ENCODE assay signal across 12 cellular contexts in genomic region chr6:154292855-154293519, GRCh38.
A peak's percentile ranks its signal among the peaks of the same experiment; 100 is the strongest.
DNase-seq lines count a peak whose midpoint lies in the region; ATAC-seq and TF ChIP-seq lines count a peak whose summit lies in the region.
"Had no signal": no experiment of that assay in that cellular context is flagged by ENCODE, and none has a peak within 500 bp of the region (broad histone marks: within the 10 kb centered on the region; RNA-seq: fewer than 3 reads in every experiment).

No MANE protein-coding gene starts in this region.

- POLR2A ChIA-PET in A673 (lab: Charles Lee; ENCODE audit: low non-redundant PET) (no interaction called here), HEK293 (lab: Yijun Ruan, JAX) (no interaction called here)

- H3K27ac ChIP-seq in A673 (ENCODE audit: low read depth, low read length, poor library complexity, severe bottlenecking) (no peak overlapping the region), HEK293 (ENCODE audit: extremely low read depth, low read depth, low read length) (no peak overlapping the region)

- CTCF ChIA-PET in A673 (lab: Charles Lee) (no interaction called here), HEK293 (lab: Yijun Ruan, JAX) (interaction anchor here (0.6 to 1.5 kb wide), 4 partner anchors 16 to 212 kb away, joined by 3 to 6 read pairs (median 4); no protein-coding TSS in a partner anchor)

- in situ Hi-C loops in astrocyte of the spinal cord (cut with HindIII; ENCODE audit: low sequenced_read_pairs): no loop called here

- TF ChIP-seq CTCF in A673 (conservative IDR thresholded peaks at IDR 0.05; ENCODE audit: low read depth, low read length) (no peak), HEK293 (tag by site-specific recombination; IDR thresholded peaks at IDR 0.05) (no peak), astrocyte of the spinal cord (IDR thresholded peaks at IDR 0.05; ENCODE audit: low read depth, low read length) (no peak)

- H3K9me3 ChIP-seq in A673 (ENCODE audit: low read depth, low read length, poor library complexity, severe bottlenecking) (no peaks in the 10 kb centered on the region), HEK293 (ENCODE audit: control insufficient read depth, insufficient read depth, low read depth, low read length) (no peaks in the 10 kb centered on the region)

- intact Hi-C loops in A673 (cut with micrococcal nuclease; ENCODE audit: unreplicated experiment): no loop called here
- intact Hi-C loops in left colon (cut with DNase I, micrococcal nuclease): no loop called here

- ATAC-seq in left colon (peak; percentile 36), HG02759 (IDR thresholded peaks at IDR 0.05; ENCODE audit: unreplicated experiment) (no peak), GM18519 (IDR thresholded peaks at IDR 0.05; ENCODE audit: low FRiP score, unreplicated experiment) (no peak)
- ATAC-seq: activated naive CD4-positive, alpha-beta T cell treated with anti-CD3 and anti-CD28 coated beads, Interleukin-2, amount 50 U/mL, for 72 hours; stimulated activated effector memory CD8-positive, alpha-beta T cell treated with anti-CD3 and anti-CD28 coated beads, Interleukin-12 subunit alpha, Interleukin-12 subunit beta, amount 100 ng/mL, for 72 hours had no signal

- no TSS peak for BruUV-seq in A673 (replicated peaks; lab: Mats Ljungman, UMichigan)

- H3K27me3 ChIP-seq in A673 (replicated peaks; ENCODE audit: insufficient read depth, low read depth, low read length, poor library complexity): no peaks in the 10 kb centered on the region

- H3K36me3 ChIP-seq in A673 (ENCODE audit: insufficient read depth, low read length, poor library complexity, severe bottlenecking) (no peaks in the 10 kb centered on the region), HEK293 (ENCODE audit: control insufficient read depth in 2 of 2, insufficient read depth in 1 of 2, low read length in 2 of 2) (no peaks in the 10 kb centered on the region)

- H3K4me1 ChIP-seq in A673 (ENCODE audit: insufficient read depth, low read length, poor library complexity, severe bottlenecking) (peaks cover 10% of the 10 kb centered on the region), HEK293 (ENCODE audit: control insufficient read depth, insufficient read depth, low read length) (no peaks in the 10 kb centered on the region)

- no peak overlapping the region for H3K4me3 ChIP-seq in A673 (ENCODE audit: low read depth, low read length, poor library complexity, severe bottlenecking)
- H3K4me3 ChIP-seq in HEK293 (ENCODE audit: low read depth, low read length): no peak overlapping the region
- H3K4me3 ChIP-seq in astrocyte of the spinal cord (ENCODE audit: low read depth, low read length): no peak overlapping the region

- DNase-seq in A673 (ENCODE audit: low spot score) (peak; percentile 42), astrocyte of the spinal cord (ENCODE audit: low read depth, low spot score) (peak; percentile 73), left colon (no peak), NCI-H2196 treated with DMSO at 0.1 percent for 48 hours (lab: John Stamatoyannopoulos, UW; ENCODE audit: unreplicated experiment) (no peak), NCI-H1417 treated with DMSO at 0.1 percent for 48 hours (lab: John Stamatoyannopoulos, UW) (no peak)
- DNase-seq: CD4-positive, CD25-positive, alpha-beta regulatory T cell; small intestine had no signal

TF ChIP-seq in HEK293, 187 proteins besides CTCF, POLR2A, EP300 and RAD21:
- no peak for TF ChIP-seq KLF9 (tag by site-specific recombination; IDR thresholded peaks at IDR 0.05; ENCODE audit: low read depth)
- no peak for TF ChIP-seq ZNF214 (tag by site-specific recombination; IDR thresholded peaks at IDR 0.05; ENCODE audit: borderline replicate concordance)
- TF ChIP-seq ZNF335 (tag by site-specific recombination; conservative IDR thresholded peaks at IDR 0.05): 0 out of 2 replicates have a peak, but pooled peaks have one; percentile 12
- TF ChIP-seq ZNF112 (tag by site-specific recombination; IDR thresholded peaks at IDR 0.05): no peak
- TF ChIP-seq ZNF211 (tag by site-specific recombination; IDR thresholded peaks at IDR 0.05; ENCODE audit: low read depth): no peak
- TF ChIP-seq ZBTB20 (tag by site-specific recombination; IDR thresholded peaks at IDR 0.05): peak; percentile 64; the same call in 1 of the 2 replicates
- TF ChIP-seq PATZ1 (tag by site-specific recombination; IDR thresholded peaks at IDR 0.05): no peak
- peak; percentile 38; the same call in 1 of the 2 replicates for TF ChIP-seq ZNF518A (tag by site-specific recombination; conservative IDR thresholded peaks at IDR 0.05; ENCODE audit: low read depth)
- TF ChIP-seq PRDM6 (tag by site-specific recombination; IDR thresholded peaks at IDR 0.05): peak; percentile 39
- TF ChIP-seq ZFP41 (tag by site-specific recombination; IDR thresholded peaks at IDR 0.05; ENCODE audit: borderline replicate concordance): no peak
- TF ChIP-seq ZNF549 (tag by site-specific recombination; IDR thresholded peaks at IDR 0.05): no peak

Comparison
In these comparisons a context has a peak if more than half of its experiments do, and no peak if none do; other contexts are left out.
1. DNase-seq: peak in A673 (single experiment) and astrocyte of the spinal cord (single experiment); none in left colon (0 of 2), NCI-H2196 treated with DMSO at 0.1 percent for 48 hours (single experiment) and NCI-H1417 treated with DMSO at 0.1 percent for 48 hours (single experiment).